Comparison of ENCODE assay signal across 8 cellular contexts in the genomic region with DNA sequence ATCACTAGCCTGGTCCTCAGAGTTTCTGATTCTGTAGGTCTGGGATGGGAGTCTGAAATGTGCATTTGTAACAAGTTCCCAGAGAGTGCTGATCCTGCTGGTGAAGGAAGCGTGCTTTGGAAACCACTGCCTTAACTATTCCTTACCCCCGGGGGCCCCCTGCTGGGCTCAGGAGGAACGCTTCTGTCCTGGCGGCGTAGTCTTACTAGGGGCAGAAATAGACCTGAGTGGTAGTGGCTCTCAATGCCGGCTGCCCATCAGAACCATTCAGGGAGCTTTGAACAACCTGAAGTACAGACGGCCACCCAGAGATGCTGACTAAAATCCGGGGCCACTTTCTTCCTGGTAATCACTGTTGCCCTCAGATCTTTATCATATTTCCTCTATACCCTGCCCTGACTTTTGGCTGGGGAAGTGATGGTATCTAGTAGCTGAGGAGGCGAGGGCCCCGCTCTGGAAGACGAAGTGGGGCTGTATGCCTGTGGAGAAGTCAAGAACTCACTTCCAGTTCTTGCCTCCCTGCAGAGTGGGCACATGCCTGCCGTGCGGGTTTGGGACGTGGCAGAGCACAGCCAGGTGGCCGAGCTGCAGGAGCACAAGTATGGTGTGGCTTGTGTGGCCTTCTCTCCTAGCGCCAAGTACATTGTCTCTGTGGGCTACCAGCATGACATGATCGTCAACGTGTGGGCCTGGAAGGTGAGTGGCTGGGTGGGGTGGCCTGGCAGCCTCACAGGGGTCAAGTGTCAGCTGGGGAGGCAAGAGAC. TPM values are rescaled to one million over a fixed set of nuclear protein-coding genes. Genes with fewer than 3 reads are reported as not detected.
DNase-seq lines count a peak whose midpoint lies in the region; ATAC-seq, FAIRE-seq and TF ChIP-seq lines count a peak whose summit lies in the region.

No MANE protein-coding gene starts in this region.

- no peaks in the 10 kb centered on the region for H3K79me2 ChIP-seq in Loucy (ENCODE audit: insufficient read depth, low read length)

- POLR2A ChIA-PET in GM10248 (lab: Yijun Ruan, JAX): interaction anchor here (0.8 kb wide), 1 partner anchor 254 kb away, joined by 4 read pairs; no protein-coding TSS in a partner anchor

- TF ChIP-seq CTCF in GM10248 (IDR thresholded peaks at IDR 0.05; ENCODE audit: control extremely low read depth, extremely low read depth, low read depth, missing control alignments) (peak; percentile 91), Loucy (conservative IDR thresholded peaks at IDR 0.05; ENCODE audit: low read length) (peak; percentile 96), glutamatergic neuron (IDR thresholded peaks at IDR 0.05; ENCODE audit: partially characterized antibody, unreplicated experiment) (peak; percentile 79)

- peaks cover 6% of the 10 kb centered on the region for H3K4me1 Mint-ChIP-seq in activated naive CD4-positive, alpha-beta T cell treated with anti-CD3 and anti-CD28 coated beads for 36 hours (ENCODE audit: low read depth)
- H3K4me1 Mint-ChIP-seq in glutamatergic neuron (ENCODE audit: low read depth, unreplicated experiment): no peaks in the 10 kb centered on the region

- no peaks in the 10 kb centered on the region for H4K20me1 ChIP-seq in Loucy (ENCODE audit: insufficient read depth, low read length, poor library complexity, severe bottlenecking)

- peaks cover 40% of the 10 kb centered on the region; the same call in 1 of the 2 replicates for H3K36me3 ChIP-seq in Loucy (ENCODE audit: insufficient read depth, low read length)

- no peaks in the 10 kb centered on the region for H3K9me3 ChIP-seq in Loucy (ENCODE audit: insufficient read depth, low read depth, low read length)

- H2AFZ ChIP-seq in Loucy (ENCODE audit: low read length): no peak overlapping the region

- CTCF ChIA-PET in GM10248 (lab: Yijun Ruan, JAX): interaction anchor here (0.7 to 6.4 kb wide), 38 partner anchors 10 to 349 kb away, joined by 3 to 316 read pairs (median 4); partner anchors contain the start of genes JMJD7, MAPKBP1 and MGA
- CTCF ChIA-PET in activated naive CD4-positive, alpha-beta T cell treated with anti-CD3 and anti-CD28 coated beads for 36 hours (lab: Charles Lee): interaction anchor here (0.6 to 6.5 kb wide), 35 partner anchors 9 to 346 kb away, joined by 3 to 177 read pairs (median 4); partner anchors contain the start of genes MAPKBP1 and PLA2G4B

- no peak overlapping the region for H3K4me2 ChIP-seq in Loucy (ENCODE audit: low read depth, low read length, poor library complexity, severe bottlenecking)

- no peak overlapping the region for H3K9ac ChIP-seq in Loucy (ENCODE audit: low read depth, low read length, poor library complexity, severe bottlenecking)

- H3K4me3 Mint-ChIP-seq in activated naive CD4-positive, alpha-beta T cell treated with anti-CD3 and anti-CD28 coated beads for 36 hours: no peak overlapping the region
- no peak overlapping the region for H3K4me3 Mint-ChIP-seq in glutamatergic neuron (ENCODE audit: unreplicated experiment)

- H3K9me2 ChIP-seq in Loucy (replicated peaks; ENCODE audit: low read depth, low read length): no peaks in the 10 kb centered on the region

- H3K27ac Mint-ChIP-seq in activated naive CD4-positive, alpha-beta T cell treated with anti-CD3 and anti-CD28 coated beads for 36 hours: no peak overlapping the region
- H3K27ac Mint-ChIP-seq in glutamatergic neuron (ENCODE audit: unreplicated experiment): no peak overlapping the region

- DNase-seq in GM10248 (ENCODE audit: extremely low spot score) (peak; percentile 86), SKM-1 (lab: John Stamatoyannopoulos, UW; ENCODE audit: unreplicated experiment) (peak; percentile 82), glutamatergic neuron (peak; percentile 91), posterior cingulate gyrus (peak; percentile 75 to 98 (median 90)), urothelium cell line (ENCODE audit: low spot score) (peak; percentile 81)
- DNase-seq in activated naive CD4-positive, alpha-beta T cell treated with anti-CD3 and anti-CD28 coated beads for 36 hours: peak; percentile 85

- ATAC-seq in HG02763 (IDR thresholded peaks at IDR 0.05; ENCODE audit: unreplicated experiment): no peak

- H3K4me3 ChIP-seq in Loucy (ENCODE audit: low read length, poor library complexity, severe bottlenecking): no peak overlapping the region

- intact Hi-C loops in activated naive CD4-positive, alpha-beta T cell treated with anti-CD3 and anti-CD28 coated beads for 36 hours (cut with micrococcal nuclease): loop anchor here (1.0 to 2.0 kb wide), 6 partner anchors 37 to 345 kb away; partner anchors contain the start of genes MAPKBP1 and MGA
- intact Hi-C loops in posterior cingulate gyrus (cut with DNase I): loop anchor here (1.0 to 10.0 kb wide), 3 partner anchors 37 to 347 kb away; partner anchors contain the start of genes MAPKBP1 and TYRO3

- no peaks in the 10 kb centered on the region for H3K9me3 Mint-ChIP-seq in activated naive CD4-positive, alpha-beta T cell treated with anti-CD3 and anti-CD28 coated beads for 36 hours
- peaks cover 2% of the 10 kb centered on the region for H3K9me3 Mint-ChIP-seq in glutamatergic neuron (ENCODE audit: unreplicated experiment)

- no peaks in the 10 kb centered on the region for H3K36me3 Mint-ChIP-seq in activated naive CD4-positive, alpha-beta T cell treated with anti-CD3 and anti-CD28 coated beads for 36 hours (ENCODE audit: low read depth)
- H3K36me3 Mint-ChIP-seq in glutamatergic neuron (ENCODE audit: unreplicated experiment): no peaks in the 10 kb centered on the region

- no peaks in the 10 kb centered on the region for H3F3A ChIP-seq in Loucy (ENCODE audit: low read depth)

- no peaks in the 10 kb centered on the region for H3K27me3 Mint-ChIP-seq in activated naive CD4-positive, alpha-beta T cell treated with anti-CD3 and anti-CD28 coated beads for 36 hours (ENCODE audit: low read depth)
- H3K27me3 Mint-ChIP-seq in glutamatergic neuron (ENCODE audit: unreplicated experiment): peaks cover 2% of the 10 kb centered on the region

- FAIRE-seq in urothelium cell line (lab: Jason Lieb, UNC): no peak

- H3K27me3 ChIP-seq in Loucy (ENCODE audit: insufficient read depth, low read length, poor library complexity, severe bottlenecking): no peaks in the 10 kb centered on the region

- peaks cover 7% of the 10 kb centered on the region for H3K4me1 ChIP-seq in Loucy (ENCODE audit: insufficient read depth, low read length, poor library complexity, severe bottlenecking)

RNA-seq across cellular contexts. Expression of gene JMJD7, which starts 16.3 kb away (rescaled TPM):
- 10 to 100 TPM; 18.7 to 19.8 TPM for total RNA-seq in activated naive CD4-positive, alpha-beta T cell treated with anti-CD3 and anti-CD28 coated beads for 36 hours
- 26.6 TPM for total RNA-seq in glutamatergic neuron (ENCODE audit: unreplicated experiment)

RNA-seq across cellular contexts. Expression of gene PLA2G4B, which starts 27.0 kb away (rescaled TPM):
- total RNA-seq in activated naive CD4-positive, alpha-beta T cell treated with anti-CD3 and anti-CD28 coated beads for 36 hours: 1 to 10 TPM; 9.0 to 9.7 TPM
- total RNA-seq in glutamatergic neuron (ENCODE audit: unreplicated experiment): 17.9 TPM

RNA-seq across cellular contexts. Expression of gene MAPKBP1, which starts 37.3 kb away (rescaled TPM):
- 10 to 100 TPM; 13.8 to 13.9 TPM for total RNA-seq in activated naive CD4-positive, alpha-beta T cell treated with anti-CD3 and anti-CD28 coated beads for 36 hours
- 45.7 TPM for total RNA-seq in glutamatergic neuron (ENCODE audit: unreplicated experiment)
